In the genomic region with DNA sequence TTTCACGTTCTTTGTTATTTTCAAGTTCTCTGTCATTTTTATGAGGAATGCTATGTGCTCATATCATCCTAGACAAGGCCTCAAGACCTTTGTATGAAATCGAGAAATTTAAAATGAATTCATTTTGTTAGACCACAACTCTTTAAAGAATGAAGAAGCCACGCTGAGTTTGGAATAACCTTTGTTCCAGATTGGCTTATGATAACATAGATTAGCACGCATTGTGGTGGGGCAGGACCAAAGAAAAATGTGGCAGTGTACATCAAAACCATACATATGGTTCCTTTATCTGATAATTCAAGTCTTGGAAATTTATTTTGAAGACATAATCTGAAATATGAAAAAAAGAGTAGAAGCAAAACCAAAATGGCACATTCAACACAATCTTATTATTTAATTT, we compare ENCODE assay signal across 21 cellular contexts. TPM values are rescaled to one million over a fixed set of nuclear protein-coding genes. Genes with fewer than 3 reads are reported as not detected.
DNase-seq lines count a peak whose midpoint lies in the region; ATAC-seq, FAIRE-seq and TF ChIP-seq lines count a peak whose summit lies in the region.
"Had no signal": no experiment of that assay in that cellular context is flagged by ENCODE, and none has a peak within 500 bp of the region (broad histone marks: within the 10 kb centered on the region; RNA-seq: fewer than 3 reads in every experiment).

No MANE protein-coding gene starts in this region.

- ATAC-seq in HG03159 (IDR thresholded peaks at IDR 0.05; ENCODE audit: unreplicated experiment) = no peak
- ATAC-seq: K562 had no signal

- H3K4me1 ChIP-seq in SJSA1 (replicated peaks) (peaks cover 28% of the 10 kb centered on the region), duodenal mucosa (ENCODE audit: control insufficient read depth in 1 of 2, insufficient read depth in 2 of 2, low read length in 2 of 2) (peaks cover 33 to 35% of the 10 kb centered on the region in 2 donors), kidney (ENCODE audit: control insufficient read depth in 1 of 2, insufficient read depth in 1 of 2, low read depth in 1 of 2, low read length in 2 of 2) (peaks cover 6 to 7% of the 10 kb centered on the region in 2 donors)
- H3K4me1 ChIP-seq: BE2C had no signal

- DNase-seq in AG04450 (ENCODE audit: low read depth, low spot score) = no peak
- DNase-seq in SJSA1 (ENCODE audit: low read depth in 1 of 2, low spot score in 2 of 2) = no peak
- no peak for DNase-seq in retinal pigment epithelial cell (ENCODE audit: low read depth)
- no peak for DNase-seq in DMS153 treated with DMSO at 0.1 percent for 48 hours (lab: John Stamatoyannopoulos, UW; ENCODE audit: unreplicated experiment)
- no peak for DNase-seq in activated CD4-positive, alpha-beta T cell treated with anti-CD3 and anti-CD28 coated beads, Interleukin-2, amount 10 ng/mL, durations not matched to agents 24 days and 14 days
- no peak for DNase-seq in kidney
- DNase-seq: BE2C; GDM1; GOT3; NCI-H1092 treated with DMSO at 0.1 percent for 48 hours; NCI-H1436 treated with DMSO at 0.1 percent for 48 hours; NCI-H2029; NCI-H2227 treated with DMSO at 0.1 percent for 48 hours; NCI-H510A; NK-92 treated with Interleukin-12 subunit alpha and Interleukin-12 subunit beta, amount 100 ng/mL, for 24 hours; SIG-M5 had no signal

- peaks cover 2% of the 10 kb centered on the region; the same call in 1 of the 2 replicates for H3K9me3 ChIP-seq in AG04450 (ENCODE audit: control insufficient read depth, insufficient read depth, low read length)
- H3K9me3 ChIP-seq in SJSA1 (replicated peaks) = no peaks in the 10 kb centered on the region; the same call in 1 of the 2 replicates
- H3K9me3 ChIP-seq in duodenal mucosa (ENCODE audit: control insufficient read depth in 1 of 2, low read length in 2 of 2) = no peaks in the 10 kb centered on the region
- H3K9me3 ChIP-seq in kidney (ENCODE audit: control insufficient read depth in 1 of 2, low read length in 2 of 2) = no peaks in the 10 kb centered on the region
- H3K9me3 ChIP-seq: BE2C had no signal

- H3K27ac Mint-ChIP-seq in activated CD4-positive, alpha-beta T cell treated with anti-CD3 and anti-CD28 coated beads, Interleukin-2, amount 10 ng/mL, durations not matched to agents 24 days and 14 days = no peak overlapping the region

- H3K36me3 ChIP-seq in SJSA1 (no peaks in the 10 kb centered on the region), duodenal mucosa (ENCODE audit: control insufficient read depth in 1 of 2, insufficient read depth in 2 of 2, low read length in 2 of 2) (peaks cover 0 to 4% of the 10 kb centered on the region in 2 donors), kidney (ENCODE audit: control insufficient read depth in 1 of 2, insufficient read depth in 2 of 2, low read length in 2 of 2) (no peaks in the 10 kb centered on the region)
- H3K36me3 ChIP-seq: BE2C had no signal

- H3K27ac ChIP-seq in AG04450 (ENCODE audit: low read depth, low read length) = peak overlapping the region; percentile 25
- H3K27ac ChIP-seq in SJSA1 = peak overlapping the region; percentile 61
- peak overlapping the region; percentile 22 for H3K27ac ChIP-seq in duodenal mucosa (ENCODE audit: low read depth, low read length)
- H3K27ac ChIP-seq in kidney (ENCODE audit: low read depth in 2 of 2, low read length in 2 of 2) = no peak overlapping the region

- peaks cover 15% of the 10 kb centered on the region for H3K27me3 Mint-ChIP-seq in activated CD4-positive, alpha-beta T cell treated with anti-CD3 and anti-CD28 coated beads, Interleukin-2, amount 10 ng/mL, durations not matched to agents 24 days and 14 days

- H3K9ac ChIP-seq in duodenal mucosa (ENCODE audit: low read depth in 1 of 2, low read length in 2 of 2) (peak overlapping the region; percentile 69 to 78), kidney (ENCODE audit: low read length in 2 of 2) (no peak overlapping the region)

- intact Hi-C loops in activated CD4-positive, alpha-beta T cell treated with anti-CD3 and anti-CD28 coated beads, Interleukin-2, amount 10 ng/mL, durations not matched to agents 24 days and 14 days (cut with micrococcal nuclease) = no loop called here
- intact Hi-C loops in kidney (cut with DNase I) = no loop called here

- no peaks in the 10 kb centered on the region for H3K4me1 Mint-ChIP-seq in activated CD4-positive, alpha-beta T cell treated with anti-CD3 and anti-CD28 coated beads, Interleukin-2, amount 10 ng/mL, durations not matched to agents 24 days and 14 days

- CTCF ChIA-PET in AG04450 (lab: Charles Lee) = interaction anchor here (2.2 kb wide), 1 partner anchor 193 kb away, joined by 12 read pairs; no protein-coding TSS in a partner anchor

- no peak for FAIRE-seq in kidney (lab: Jason Lieb, UNC)
- FAIRE-seq: GM18507, K562 had no signal

- no peaks in the 10 kb centered on the region for H3K36me3 Mint-ChIP-seq in activated CD4-positive, alpha-beta T cell treated with anti-CD3 and anti-CD28 coated beads, Interleukin-2, amount 10 ng/mL, durations not matched to agents 24 days and 14 days (ENCODE audit: low read depth)

- H3K4me3 ChIP-seq in AG04450 (ENCODE audit: low read depth, low read length) (no peak overlapping the region), SJSA1 (no peak overlapping the region), duodenal mucosa (ENCODE audit: low read depth in 1 of 2, low read length in 2 of 2) (peak overlapping the region; percentile 85 to 90), retinal pigment epithelial cell (ENCODE audit: low read length) (peak overlapping the region; percentile 74), kidney (ENCODE audit: low read length in 2 of 2) (no peak overlapping the region)
- H3K4me3 ChIP-seq: K562 had no signal

- TF ChIP-seq CTCF in AG04450 (IDR thresholded peaks at IDR 0.05; ENCODE audit: low read depth, low read length) (no peak), retinal pigment epithelial cell (conservative IDR thresholded peaks at IDR 0.05; ENCODE audit: low read depth, low read length) (no peak), kidney (IDR thresholded peaks at IDR 0.05; ENCODE audit: borderline replicate concordance, extremely low read depth, insufficient read depth) (no peak)

- H3K27me3 ChIP-seq in AG04450 (ENCODE audit: control insufficient read depth, insufficient read depth, low read length) (no peaks in the 10 kb centered on the region), SJSA1 (replicated peaks) (no peaks in the 10 kb centered on the region), duodenal mucosa (ENCODE audit: control insufficient read depth in 1 of 2, insufficient read depth in 2 of 2, low read length in 2 of 2) (no peaks in the 10 kb centered on the region)
- H3K27me3 ChIP-seq: BE2C had no signal

- POLR2A ChIA-PET in AG04450 (lab: Yijun Ruan, JAX) = no interaction called here

- H3K9me3 Mint-ChIP-seq in activated CD4-positive, alpha-beta T cell treated with anti-CD3 and anti-CD28 coated beads, Interleukin-2, amount 10 ng/mL, durations not matched to agents 24 days and 14 days = no peaks in the 10 kb centered on the region

- H3K4me3 Mint-ChIP-seq in activated CD4-positive, alpha-beta T cell treated with anti-CD3 and anti-CD28 coated beads, Interleukin-2, amount 10 ng/mL, durations not matched to agents 24 days and 14 days = no peak overlapping the region

RNA-seq across cellular contexts. Expression of a gene that starts 2.2 kb away (rescaled TPM):
- 14.0 and 14.1 TPM in 2 replicates for polyA plus RNA-seq in AG04450 (2011; rRNA removed)
- polyA minus RNA-seq in AG04450 (2011; rRNA and poly(A)+ RNA removed) = 11.7 and 12.6 TPM in 2 replicates
- total RNA-seq in SJSA1 (2014; rRNA removed; shearing (Covaris generic)) = 2.0 TPM in 1 of 2 replicates, not detected in the other
- total RNA-seq in activated CD4-positive, alpha-beta T cell treated with anti-CD3 and anti-CD28 coated beads, Interleukin-2, amount 10 ng/mL, durations not matched to agents 24 days and 14 days = not detected in 2 replicates
- total RNA-seq in kidney = 0.79 TPM
- polyA plus RNA-seq in kidney (ENCODE audit: insufficient read depth, low read depth, low replicate concordance) = 1.8 TPM
- total RNA-seq: A172, K562 had no signal
- polyA plus RNA-seq: K562 had no signal

RNA-seq across cellular contexts. Expression of a gene that starts 26.0 kb away (rescaled TPM):
- polyA plus RNA-seq in AG04450 (2011; rRNA removed) = 0.99 and 1.4 TPM in 2 replicates
- 0.87 and 1.0 TPM in 2 replicates for polyA minus RNA-seq in AG04450 (2011; rRNA and poly(A)+ RNA removed)
- total RNA-seq in SJSA1 (2014; rRNA removed; shearing (Covaris generic)) = not detected in 2 replicates
- 5.3 and 5.4 TPM in 2 replicates for total RNA-seq in activated CD4-positive, alpha-beta T cell treated with anti-CD3 and anti-CD28 coated beads, Interleukin-2, amount 10 ng/mL, durations not matched to agents 24 days and 14 days
- 15.0 TPM for total RNA-seq in kidney
- polyA plus RNA-seq in kidney (ENCODE audit: insufficient read depth, low read depth, low replicate concordance) = 2.5 TPM

Comparison
In these comparisons a context has a peak if more than half of its experiments do, and no peak if none do; other contexts are left out.
1. H3K27ac ChIP-seq: peak in AG04450 (single experiment), SJSA1 (single experiment) and duodenal mucosa (single experiment); none in kidney (0 of 2).
2. H3K4me3 ChIP-seq: peak in duodenal mucosa (2 of 2) and retinal pigment epithelial cell (single experiment); none in AG04450 (single experiment), SJSA1 (single experiment) and kidney (0 of 2).
3. H3K9ac ChIP-seq: peak in duodenal mucosa (2 of 2); none in kidney (0 of 2).